Comparison of ENCODE assay signal across 11 cellular contexts in genomic region chr22:50192825-50193204, GRCh38.
DNase-seq lines count a peak whose midpoint lies in the region; ATAC-seq and TF ChIP-seq lines count a peak whose summit lies in the region.
"Had no signal": no experiment of that assay in that cellular context is flagged by ENCODE, and none has a peak within 500 bp of the region (broad histone marks: within the 10 kb centered on the region; RNA-seq: fewer than 3 reads in every experiment).

No MANE protein-coding gene starts in this region.

- TF ChIP-seq POLR2A in GM18505 (IDR thresholded peaks at IDR 0.05; ENCODE audit: borderline replicate concordance, extremely low read depth, insufficient read depth, insufficient read length), result no peak

- no peak for ATAC-seq in stimulated activated naive CD8-positive, alpha-beta T cell treated with anti-CD3 and anti-CD28 coated beads, Interleukin-15, Interleukin-2, amounts not matched to agents 100 U/mL and 50 U/mL, for 24 hours
- ATAC-seq in GM18505 (IDR thresholded peaks at IDR 0.05; ENCODE audit: unreplicated experiment), result no peak
- ATAC-seq: A549 had no signal

- peak; percentile 42 for DNase-seq in activated T-cell treated with anti-CD3 and anti-CD28 coated beads for 1 hour (ENCODE audit: low read depth)
- no peak for DNase-seq in activated T-cell treated with anti-CD3 and anti-CD28 coated beads, Interleukin-2, amount 50 U/mL, for 48 hours
- peak; percentile 32 to 50 for DNase-seq in activated CD4-positive, alpha-beta T cell treated with anti-CD3 and anti-CD28 coated beads for 4 hours
- peak; percentile 67 for DNase-seq in central memory CD4-positive, alpha-beta T cell
- peak; percentile 49 for DNase-seq in stimulated activated naive CD8-positive, alpha-beta T cell treated with anti-CD3 and anti-CD28 coated beads, Interleukin-15, Interleukin-2, amounts not matched to agents 100 U/mL and 50 U/mL, for 24 hours
- DNase-seq in NCI-H1048 (lab: John Stamatoyannopoulos, UW), result no peak
- DNase-seq in foreskin melanocyte, result no peak
- DNase-seq: GF-D8, NCI-H2081 treated with DMSO at 0.1 percent for 48 hours had no signal

Comparison
In these comparisons a context has a peak if more than half of its experiments do, and no peak if none do; other contexts are left out.
1. DNase-seq: peak in activated T-cell treated with anti-CD3 and anti-CD28 coated beads for 1 hour (single experiment), activated CD4-positive, alpha-beta T cell treated with anti-CD3 and anti-CD28 coated beads for 4 hours (2 of 2), central memory CD4-positive, alpha-beta T cell (single experiment) and stimulated activated naive CD8-positive, alpha-beta T cell treated with anti-CD3 and anti-CD28 coated beads, Interleukin-15, Interleukin-2, amounts not matched to agents 100 U/mL and 50 U/mL, for 24 hours (single experiment); none in activated T-cell treated with anti-CD3 and anti-CD28 coated beads, Interleukin-2, amount 50 U/mL, for 48 hours (0 of 2), NCI-H1048 (single experiment) and foreskin melanocyte (single experiment).